Comparison of ENCODE assay signal across 17 cellular contexts in genomic region chr12:79959484-79959883, GRCh38. TPM values are rescaled to one million over a fixed set of nuclear protein-coding genes. Genes with fewer than 3 reads are reported as not detected.
A peak's percentile ranks its signal among the peaks of the same experiment; 100 is the strongest.
DNase-seq lines count a peak whose midpoint lies in the region; ATAC-seq, FAIRE-seq and TF ChIP-seq lines count a peak whose summit lies in the region.
"Had no signal": no experiment of that assay in that cellular context is flagged by ENCODE, and none has a peak within 500 bp of the region (broad histone marks: within the 10 kb centered on the region; RNA-seq: fewer than 3 reads in every experiment).

No MANE protein-coding gene starts in this region.

- no peak overlapping the region for H4K91ac ChIP-seq in mesenchymal stem cell (ENCODE audit: low read length)

- DNase-seq in heart right ventricle (peak in 1 of 2 donors; percentile 29), right atrium auricular region (ENCODE audit: low spot score) (no peak), fibroblast of the aortic adventitia (ENCODE audit: low read depth) (peak; percentile 44), myocyte (ENCODE audit: low read depth) (peak; percentile 40), tibial artery (no peak), GM19239 (ENCODE audit: insufficient read length, low spot score) (no peak), H4 (ENCODE audit: low spot score) (no peak), mesenchymal stem cell (no peak)
- DNase-seq: CD8-positive, alpha-beta memory T cell; NCI-H1417 treated with DMSO at 0.1 percent for 48 hours; NCI-H187 treated with DMSO at 0.1 percent for 48 hours; NCI-H226; NCI-H524 treated with DMSO at 0.1 percent for 48 hours; SIG-M5 had no signal

- no peaks in the 10 kb centered on the region for H3K27me3 ChIP-seq in heart right ventricle
- H3K27me3 ChIP-seq in right atrium auricular region = no peaks in the 10 kb centered on the region
- H3K27me3 ChIP-seq in tibial artery = no peaks in the 10 kb centered on the region
- no peaks in the 10 kb centered on the region for H3K27me3 ChIP-seq in mesenchymal stem cell (ENCODE audit: control insufficient read depth in 1 of 2, insufficient read depth in 1 of 2, low read length in 2 of 2)

- no peak overlapping the region for H2AFZ ChIP-seq in mesenchymal stem cell (ENCODE audit: low read depth, low read length)

- H2AK5ac ChIP-seq in mesenchymal stem cell (ENCODE audit: low read length, severe bottlenecking) = no peak overlapping the region

- no peak for FAIRE-seq in GM19239 (lab: Jason Lieb, UNC)
- FAIRE-seq: A204.1, H54 had no signal

- H2BK120ac ChIP-seq in mesenchymal stem cell (ENCODE audit: low read depth, low read length) = no peak overlapping the region

- peak in 5 of 8 donors; percentile 75 to 88 (median 81) for ATAC-seq in heart right ventricle

- 22 to 29% methylated on average over 4 of the region's 4 CpGs for WGBS in heart right ventricle, 2 donors
- 91% methylated on average over 4 of the region's 4 CpGs for WGBS in mesenchymal stem cell

- intact Hi-C loops in heart right ventricle (cut with DNase I) (no loop called here), tibial artery (cut with DNase I; ENCODE audit: low total_unique reads) (no loop called here)

- no peak overlapping the region for H3K14ac ChIP-seq in mesenchymal stem cell (ENCODE audit: low read length in 2 of 2)

- no peak overlapping the region for H3K4ac ChIP-seq in mesenchymal stem cell (ENCODE audit: low read depth in 1 of 2, low read length in 2 of 2)

- TF ChIP-seq CTCF in heart right ventricle (IDR thresholded peaks at IDR 0.05) (no peak), right atrium auricular region (IDR thresholded peaks at IDR 0.05) (no peak), fibroblast of the aortic adventitia (IDR thresholded peaks at IDR 0.05; ENCODE audit: insufficient read depth, low read length) (no peak), tibial artery (IDR thresholded peaks at IDR 0.05) (no peak)

- H3K9me3 ChIP-seq in heart right ventricle (peaks cover 0 to 17% (median 11%) of the 10 kb centered on the region in 11 donors), right atrium auricular region (peaks cover 0 to 15% of the 10 kb centered on the region in 2 donors), tibial artery (peaks cover 0 to 6% (median 5%) of the 10 kb centered on the region in 3 donors), mesenchymal stem cell (ENCODE audit: control insufficient read depth, low read length) (peaks cover under 1% of the 10 kb centered on the region)

- H4K8ac ChIP-seq in mesenchymal stem cell (ENCODE audit: low read length) = no peak overlapping the region

- H2BK5ac ChIP-seq in mesenchymal stem cell (ENCODE audit: low read depth, low read length, poor library complexity, severe bottlenecking) = no peak overlapping the region

- H3K18ac ChIP-seq in mesenchymal stem cell (ENCODE audit: low read depth in 1 of 2, low read length in 2 of 2) = no peak overlapping the region

- H3K27ac ChIP-seq in heart right ventricle = peak overlapping the region in 4 of 10 donors; percentile 3 to 32 (median 28)
- H3K27ac ChIP-seq in right atrium auricular region = no peak overlapping the region
- peak overlapping the region; percentile 15 to 33 for H3K27ac ChIP-seq in tibial artery
- no peak overlapping the region for H3K27ac ChIP-seq in mesenchymal stem cell (ENCODE audit: low read length, poor library complexity, severe bottlenecking)
- H3K27ac ChIP-seq: KMS-11 had no signal

- H3K9ac ChIP-seq in mesenchymal stem cell (ENCODE audit: low read length) = no peak overlapping the region
- H3K9ac ChIP-seq: KMS-11 had no signal

- H3K4me2 ChIP-seq in mesenchymal stem cell (ENCODE audit: low read length, poor library complexity, severe bottlenecking) = no peak overlapping the region
- H3K4me2 ChIP-seq: KMS-11 had no signal

- H3K79me1 ChIP-seq in mesenchymal stem cell (replicated peaks; ENCODE audit: low read length, poor library complexity, severe bottlenecking) = no peaks in the 10 kb centered on the region

- H2BK15ac ChIP-seq in mesenchymal stem cell (ENCODE audit: low read depth, poor library complexity, severe bottlenecking) = no peak overlapping the region

- H3K4me1 ChIP-seq in heart right ventricle (peaks cover 0 to 11% (median 5%) of the 10 kb centered on the region in 9 donors), right atrium auricular region (peaks cover 0 to 6% of the 10 kb centered on the region in 2 donors), tibial artery (peaks cover 0 to 15% (median 2%) of the 10 kb centered on the region in 4 donors), mesenchymal stem cell (ENCODE audit: control insufficient read depth, insufficient read depth, low read depth, low read length) (no peaks in the 10 kb centered on the region)

- H3K36me3 ChIP-seq in heart right ventricle (no peaks in the 10 kb centered on the region), right atrium auricular region (no peaks in the 10 kb centered on the region), tibial artery (peaks cover 0 to 5% (median 0%) of the 10 kb centered on the region in 3 donors), mesenchymal stem cell (ENCODE audit: control insufficient read depth in 1 of 2, insufficient read depth in 2 of 2, low read depth in 1 of 2, low read length in 2 of 2) (no peaks in the 10 kb centered on the region)

- no peak overlapping the region for H2BK12ac ChIP-seq in mesenchymal stem cell (ENCODE audit: low read length in 2 of 2)

- H3K23ac ChIP-seq in mesenchymal stem cell (ENCODE audit: low read length in 2 of 2) = no peak overlapping the region

- H3K4me3 ChIP-seq in heart right ventricle (no peak overlapping the region), right atrium auricular region (no peak overlapping the region), fibroblast of the aortic adventitia (ENCODE audit: low read depth, low read length) (no peak overlapping the region), tibial artery (no peak overlapping the region), mesenchymal stem cell (ENCODE audit: insufficient read depth in 1 of 2, low read depth in 1 of 2, low read length in 2 of 2) (no peak overlapping the region)

RNA-seq across cellular contexts. Expression of gene PPP1R12A, which starts 24.6 kb away (rescaled TPM):
- total RNA-seq in heart right ventricle (10 to 100 TPM; 46.3 to 73.5 (median 60.5) TPM), right atrium auricular region (10 to 100 TPM; 64.3 to 70.7 TPM), fibroblast of the aortic adventitia (ENCODE audit: low replicate concordance) (119 and 269 TPM in 2 replicates), myocyte (67.1 and 100 TPM in 2 replicates)
- polyA plus RNA-seq in heart right ventricle = 10 to 100 TPM; 11.5 to 43.7 TPM
- 29.8 TPM for polyA plus RNA-seq in myocyte (2012)
- total RNA-seq in H4 (2014; rRNA removed; shearing (Covaris generic)) = 31.8 and 41.8 TPM in 2 replicates
- 167 TPM for polyA plus RNA-seq in mesenchymal stem cell (2013, experiment 1 of 2)
- 165 TPM for polyA plus RNA-seq in mesenchymal stem cell (2013, experiment 2 of 2)

Comparison
In these comparisons a context has a peak if more than half of its experiments do, and no peak if none do; other contexts are left out.
1. DNase-seq: peak in fibroblast of the aortic adventitia (single experiment) and myocyte (single experiment); none in right atrium auricular region (single experiment), tibial artery (0 of 2), GM19239 (single experiment), H4 (single experiment) and mesenchymal stem cell (single experiment).
2. H3K27ac ChIP-seq: peak in tibial artery (2 of 2); none in right atrium auricular region (0 of 2) and mesenchymal stem cell (single experiment).